ENCODE assay signal across 1 cellular context in the genomic region with DNA sequence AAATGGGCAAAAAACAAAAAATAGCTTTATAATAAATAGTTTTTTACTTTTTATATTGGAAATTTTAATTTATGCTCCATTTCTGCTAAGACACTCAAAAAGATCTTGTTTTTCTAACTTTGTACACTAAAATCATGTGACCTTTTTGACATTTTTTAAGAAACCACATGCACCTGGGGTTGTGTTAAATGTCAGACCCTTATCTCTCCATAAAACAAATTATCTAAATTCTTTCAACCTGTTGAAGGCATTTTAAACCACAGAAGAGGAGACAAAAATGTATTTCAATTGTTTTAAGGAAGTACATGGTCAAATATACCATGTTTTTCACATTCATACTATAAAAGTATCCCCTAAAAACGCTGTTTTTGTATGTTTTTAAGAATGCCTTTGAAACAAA.
TF ChIP-seq lines count a peak whose summit lies in the region.

No MANE protein-coding gene starts in this region.

TF ChIP-seq in SK-N-SH, 30 proteins besides CTCF, POLR2A, EP300 and RAD21 (continued from another document):
- peak; percentile 12; the same call in 1 of the 2 replicates for TF ChIP-seq TCF12 (IDR thresholded peaks at IDR 0.05)
